ENCODE assay signal across 1 cellular context in genomic region chr12:124295431-124296058, GRCh38.
TF ChIP-seq lines count a peak whose summit lies in the region.

No MANE protein-coding gene starts in this region.

TF ChIP-seq in neural cell, 6 proteins besides CTCF, POLR2A, EP300 and RAD21 (continued from another document):
- TF ChIP-seq, protein P1, sequence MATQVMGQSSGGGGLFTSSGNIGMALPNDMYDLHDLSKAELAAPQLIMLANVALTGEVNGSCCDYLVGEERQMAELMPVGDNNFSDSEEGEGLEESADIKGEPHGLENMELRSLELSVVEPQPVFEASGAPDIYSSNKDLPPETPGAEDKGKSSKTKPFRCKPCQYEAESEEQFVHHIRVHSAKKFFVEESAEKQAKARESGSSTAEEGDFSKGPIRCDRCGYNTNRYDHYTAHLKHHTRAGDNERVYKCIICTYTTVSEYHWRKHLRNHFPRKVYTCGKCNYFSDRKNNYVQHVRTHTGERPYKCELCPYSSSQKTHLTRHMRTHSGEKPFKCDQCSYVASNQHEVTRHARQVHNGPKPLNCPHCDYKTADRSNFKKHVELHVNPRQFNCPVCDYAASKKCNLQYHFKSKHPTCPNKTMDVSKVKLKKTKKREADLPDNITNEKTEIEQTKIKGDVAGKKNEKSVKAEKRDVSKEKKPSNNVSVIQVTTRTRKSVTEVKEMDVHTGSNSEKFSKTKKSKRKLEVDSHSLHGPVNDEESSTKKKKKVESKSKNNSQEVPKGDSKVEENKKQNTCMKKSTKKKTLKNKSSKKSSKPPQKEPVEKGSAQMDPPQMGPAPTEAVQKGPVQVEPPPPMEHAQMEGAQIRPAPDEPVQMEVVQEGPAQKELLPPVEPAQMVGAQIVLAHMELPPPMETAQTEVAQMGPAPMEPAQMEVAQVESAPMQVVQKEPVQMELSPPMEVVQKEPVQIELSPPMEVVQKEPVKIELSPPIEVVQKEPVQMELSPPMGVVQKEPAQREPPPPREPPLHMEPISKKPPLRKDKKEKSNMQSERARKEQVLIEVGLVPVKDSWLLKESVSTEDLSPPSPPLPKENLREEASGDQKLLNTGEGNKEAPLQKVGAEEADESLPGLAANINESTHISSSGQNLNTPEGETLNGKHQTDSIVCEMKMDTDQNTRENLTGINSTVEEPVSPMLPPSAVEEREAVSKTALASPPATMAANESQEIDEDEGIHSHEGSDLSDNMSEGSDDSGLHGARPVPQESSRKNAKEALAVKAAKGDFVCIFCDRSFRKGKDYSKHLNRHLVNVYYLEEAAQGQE (IDR thresholded peaks at IDR 0.05; ENCODE audit: borderline replicate concordance) = no peak
